ENCODE assay signal across 1 cellular context in the genomic region with DNA sequence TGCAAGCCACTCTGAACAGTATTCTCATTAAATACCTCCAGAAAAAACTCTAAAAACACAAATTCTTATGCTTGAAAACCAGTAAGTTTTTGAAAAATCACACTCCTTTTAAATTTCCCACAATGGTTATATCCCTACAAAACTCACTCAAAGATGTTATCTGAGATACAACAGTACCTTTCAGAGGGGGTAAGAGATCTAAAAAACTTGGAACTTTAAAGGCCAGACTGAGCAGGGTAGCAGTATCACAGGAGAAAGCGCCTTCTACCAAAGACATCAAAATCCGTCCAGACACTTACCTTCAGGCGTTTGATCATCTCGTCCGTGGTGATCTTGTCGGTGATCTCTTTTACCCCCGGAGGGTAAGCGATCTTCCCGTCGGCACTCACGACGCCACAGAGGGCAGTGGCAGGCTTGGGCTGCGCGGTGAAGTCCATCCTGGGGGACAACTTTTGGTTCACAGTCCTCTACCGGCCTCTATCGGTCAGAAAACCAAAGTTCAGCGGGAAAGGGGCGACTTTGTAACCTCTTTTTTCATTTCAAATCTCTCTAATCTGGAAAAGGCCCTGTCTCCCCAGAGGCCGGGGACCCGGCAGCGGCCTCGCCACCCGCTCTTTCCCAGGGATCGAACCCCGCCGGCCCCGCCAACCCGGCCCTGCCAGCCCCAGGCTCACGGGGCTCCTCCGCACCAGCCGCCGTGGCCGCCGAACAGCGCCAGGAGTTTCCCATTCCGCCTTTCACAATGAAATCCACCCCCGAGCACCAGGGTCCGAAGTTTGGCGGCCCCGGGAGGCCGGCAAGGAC.
TF ChIP-seq lines count a peak whose summit lies in the region.

No MANE protein-coding gene starts in this region.

TF ChIP-seq in HepG2, 621 proteins besides CTCF, POLR2A, EP300 and RAD21 (continued from another document and continues in another):
- TF ChIP-seq ZNF318 (CRISPR knock-in tag; IDR thresholded peaks at IDR 0.05) (no peak), ZNF501 (CRISPR knock-in tag; IDR thresholded peaks at IDR 0.05) (peak; percentile 64; the same call in 1 of the 2 replicates), ZNF260 (CRISPR knock-in tag; IDR thresholded peaks at IDR 0.05; ENCODE audit: borderline replicate concordance, low read depth) (no peak), ZXDC (CRISPR knock-in tag; IDR thresholded peaks at IDR 0.05) (no peak), ZNF382 (CRISPR knock-in tag; IDR thresholded peaks at IDR 0.05; ENCODE audit: borderline replicate concordance) (no peak), ZFP62 (CRISPR knock-in tag; IDR thresholded peaks at IDR 0.05) (no peak), SAP130 (CRISPR knock-in tag; IDR thresholded peaks at IDR 0.05; ENCODE audit: low read depth) (peak; percentile 56; the same call in 1 of the 2 replicates), FOSL2 (CRISPR knock-in tag; IDR thresholded peaks at IDR 0.05) (peak; percentile 27), KLF15 (CRISPR knock-in tag; IDR thresholded peaks at IDR 0.05; ENCODE audit: borderline replicate concordance) (no peak), ZNF879 (CRISPR knock-in tag; IDR thresholded peaks at IDR 0.05) (0 out of 2 replicates have a peak, but pooled peaks have one; percentile 24), RORA (CRISPR knock-in tag; IDR thresholded peaks at IDR 0.05) (no peak), ZNF580 (CRISPR knock-in tag; IDR thresholded peaks at IDR 0.05; ENCODE audit: borderline replicate concordance, low read depth) (no peak), KDM2A (CRISPR knock-in tag; IDR thresholded peaks at IDR 0.05; ENCODE audit: borderline replicate concordance, low read depth) (peak; percentile 80), HIVEP1 (CRISPR knock-in tag; IDR thresholded peaks at IDR 0.05) (no peak), REPIN1 (CRISPR knock-in tag; IDR thresholded peaks at IDR 0.05; ENCODE audit: borderline replicate concordance, low read depth) (no peak), PHF5A (CRISPR knock-in tag; IDR thresholded peaks at IDR 0.05; ENCODE audit: low read depth, unreplicated experiment) (no peak), DPF2 (CRISPR knock-in tag; IDR thresholded peaks at IDR 0.05; ENCODE audit: borderline replicate concordance, low read depth) (no peak), ZNF530 (CRISPR knock-in tag; IDR thresholded peaks at IDR 0.05; ENCODE audit: low read depth) (no peak), TSC22D2 (CRISPR knock-in tag; IDR thresholded peaks at IDR 0.05; ENCODE audit: borderline replicate concordance) (no peak), BRD4 (CRISPR knock-in tag; IDR thresholded peaks at IDR 0.05) (no peak), CHD2 (IDR thresholded peaks at IDR 0.05; ENCODE audit: low read depth, low read length) (no peak), ZNF101 (CRISPR knock-in tag; IDR thresholded peaks at IDR 0.05; ENCODE audit: borderline replicate concordance, low read depth) (no peak), YY1 (IDR thresholded peaks at IDR 0.05; ENCODE audit: insufficient read depth, insufficient replicate concordance, low read depth, low read length) (peak; percentile 10), SRSF4 (IDR thresholded peaks at IDR 0.05; ENCODE audit: low read depth, low read length, poor library complexity, severe bottlenecking) (no peak), YEATS2 (CRISPR knock-in tag; IDR thresholded peaks at IDR 0.05; ENCODE audit: borderline replicate concordance) (peak; percentile 7; the same call in 1 of the 2 replicates), ATM (IDR thresholded peaks at IDR 0.05; ENCODE audit: borderline replicate concordance) (no peak), FIP1L1 (IDR thresholded peaks at IDR 0.05; ENCODE audit: borderline replicate concordance, insufficient read depth, low read depth, low read length) (no peak), HMGXB4 (CRISPR knock-in tag; IDR thresholded peaks at IDR 0.05; ENCODE audit: borderline replicate concordance in 1 of 2, low read depth in 1 of 2) (peak in 1 of 2 experiments; percentile 83; a peak in 2 of 4 replicates), AGO2 (optimal IDR thresholded peaks at IDR 0.05; ENCODE audit: low read depth, low read length) (no peak)
- TF ChIP-seq, protein P1, sequence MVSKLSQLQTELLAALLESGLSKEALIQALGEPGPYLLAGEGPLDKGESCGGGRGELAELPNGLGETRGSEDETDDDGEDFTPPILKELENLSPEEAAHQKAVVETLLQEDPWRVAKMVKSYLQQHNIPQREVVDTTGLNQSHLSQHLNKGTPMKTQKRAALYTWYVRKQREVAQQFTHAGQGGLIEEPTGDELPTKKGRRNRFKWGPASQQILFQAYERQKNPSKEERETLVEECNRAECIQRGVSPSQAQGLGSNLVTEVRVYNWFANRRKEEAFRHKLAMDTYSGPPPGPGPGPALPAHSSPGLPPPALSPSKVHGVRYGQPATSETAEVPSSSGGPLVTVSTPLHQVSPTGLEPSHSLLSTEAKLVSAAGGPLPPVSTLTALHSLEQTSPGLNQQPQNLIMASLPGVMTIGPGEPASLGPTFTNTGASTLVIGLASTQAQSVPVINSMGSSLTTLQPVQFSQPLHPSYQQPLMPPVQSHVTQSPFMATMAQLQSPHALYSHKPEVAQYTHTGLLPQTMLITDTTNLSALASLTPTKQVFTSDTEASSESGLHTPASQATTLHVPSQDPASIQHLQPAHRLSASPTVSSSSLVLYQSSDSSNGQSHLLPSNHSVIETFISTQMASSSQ (IDR thresholded peaks at IDR 0.05; ENCODE audit: low read depth): no peak
- TF ChIP-seq, protein P1 (CRISPR knock-in tag; IDR thresholded peaks at IDR 0.05; ENCODE audit: borderline replicate concordance): no peak
- TF ChIP-seq, protein P2, sequence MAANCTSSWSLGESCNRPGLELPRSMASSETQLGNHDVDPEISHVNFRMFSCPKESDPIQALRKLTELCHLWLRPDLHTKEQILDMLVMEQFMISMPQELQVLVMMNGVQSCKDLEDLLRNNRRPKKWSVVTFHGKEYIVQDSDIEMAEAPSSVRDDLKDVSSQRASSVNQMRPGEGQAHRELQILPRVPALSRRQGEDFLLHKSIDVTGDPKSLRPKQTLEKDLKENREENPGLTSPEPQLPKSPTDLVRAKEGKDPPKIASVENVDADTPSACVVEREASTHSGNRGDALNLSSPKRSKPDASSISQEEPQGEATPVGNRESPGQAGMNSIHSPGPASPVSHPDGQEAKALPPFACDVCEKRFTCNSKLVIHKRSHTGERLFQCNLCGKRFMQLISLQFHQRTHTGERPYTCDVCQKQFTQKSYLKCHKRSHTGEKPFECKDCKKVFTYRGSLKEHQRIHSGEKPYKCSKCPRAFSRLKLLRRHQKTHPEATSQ (CRISPR knock-in tag; IDR thresholded peaks at IDR 0.05; ENCODE audit: borderline replicate concordance): no peak
- TF ChIP-seq, protein P3, sequence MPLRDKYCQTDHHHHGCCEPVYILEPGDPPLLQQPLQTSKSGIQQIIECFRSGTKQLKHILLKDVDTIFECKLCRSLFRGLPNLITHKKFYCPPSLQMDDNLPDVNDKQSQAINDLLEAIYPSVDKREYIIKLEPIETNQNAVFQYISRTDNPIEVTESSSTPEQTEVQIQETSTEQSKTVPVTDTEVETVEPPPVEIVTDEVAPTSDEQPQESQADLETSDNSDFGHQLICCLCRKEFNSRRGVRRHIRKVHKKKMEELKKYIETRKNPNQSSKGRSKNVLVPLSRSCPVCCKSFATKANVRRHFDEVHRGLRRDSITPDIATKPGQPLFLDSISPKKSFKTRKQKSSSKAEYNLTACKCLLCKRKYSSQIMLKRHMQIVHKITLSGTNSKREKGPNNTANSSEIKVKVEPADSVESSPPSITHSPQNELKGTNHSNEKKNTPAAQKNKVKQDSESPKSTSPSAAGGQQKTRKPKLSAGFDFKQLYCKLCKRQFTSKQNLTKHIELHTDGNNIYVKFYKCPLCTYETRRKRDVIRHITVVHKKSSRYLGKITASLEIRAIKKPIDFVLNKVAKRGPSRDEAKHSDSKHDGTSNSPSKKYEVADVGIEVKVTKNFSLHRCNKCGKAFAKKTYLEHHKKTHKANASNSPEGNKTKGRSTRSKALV (CRISPR knock-in tag; IDR thresholded peaks at IDR 0.05): no peak
